Comparison of ENCODE assay signal across 11 cellular contexts in genomic region chr1:3727042-3727824, GRCh38. TPM values are rescaled to one million over a fixed set of nuclear protein-coding genes. Genes with fewer than 3 reads are reported as not detected.
DNase-seq lines count a peak whose midpoint lies in the region; ATAC-seq, FAIRE-seq and TF ChIP-seq lines count a peak whose summit lies in the region.
"Had no signal": no experiment of that assay in that cellular context is flagged by ENCODE, and none has a peak within 500 bp of the region (broad histone marks: within the 10 kb centered on the region; RNA-seq: fewer than 3 reads in every experiment).

No MANE protein-coding gene starts in this region.

- no peaks in the 10 kb centered on the region for H3K79me2 ChIP-seq in HepG2 (ENCODE audit: insufficient read depth, low read length)

- no peaks in the 10 kb centered on the region for H3K4me1 Mint-ChIP-seq in HFFc6 (ENCODE audit: low read depth)

- H3K4me1 ChIP-seq in BE2C (no peaks in the 10 kb centered on the region), adrenal gland (replicated peaks in 1 of 2) (no peaks in the 10 kb centered on the region), HepG2 (ENCODE audit: insufficient read depth, low read length) (peaks cover 9% of the 10 kb centered on the region)

- peaks cover 17% of the 10 kb centered on the region for H3K27me3 Mint-ChIP-seq in HFFc6 (ENCODE audit: insufficient read depth)

- no peaks in the 10 kb centered on the region for H3K36me3 Mint-ChIP-seq in HFFc6 (ENCODE audit: low read depth)
- H3K36me3 Mint-ChIP-seq: activated naive CD8-positive, alpha-beta T cell had no signal

- no peak for FAIRE-seq in HepG2 (lab: Jason Lieb, UNC)

- H3K9me3 Mint-ChIP-seq in HFFc6, result no peaks in the 10 kb centered on the region

- in situ Hi-C loops in HepG2 (cut with HindIII; ENCODE audit: extremely low pct_ligation_motif_present, low pct_unique_long_range_greater_than_20kb), result no loop called here

- no peak overlapping the region for H3K27ac Mint-ChIP-seq in HFFc6
- H3K27ac Mint-ChIP-seq: activated naive CD8-positive, alpha-beta T cell had no signal

- H2AFZ ChIP-seq in HepG2 (ENCODE audit: low read length), result no peak overlapping the region

- DNase-seq in BE2C (peak; percentile 60), HFFc6 (no peak), adrenal gland (peak in 2 of 7 donors; percentile 35 to 45), HepG2 (ENCODE audit: low spot score) (no peak), NCI-H526 (lab: John Stamatoyannopoulos, UW) (no peak), activated gamma-delta T cell (lab: John Stamatoyannopoulos, UW) (no peak), NCI-H1417 treated with DMSO at 0.1 percent for 48 hours (lab: John Stamatoyannopoulos, UW) (no peak)
- DNase-seq: NCI-H187 treated with DMSO at 0.1 percent for 48 hours had no signal

- H3K4me3 ChIP-seq in BE2C (ENCODE audit: low read depth, low read length) (no peak overlapping the region), adrenal gland (no peak overlapping the region), HepG2 (replicated peaks in 1 of 3; ENCODE audit: insufficient read depth in 1 of 3, low read depth in 2 of 3, low read length in 3 of 3) (no peak overlapping the region)
- H3K4me3 ChIP-seq: mucosa of descending colon had no signal

- H3K36me3 ChIP-seq in BE2C, result no peaks in the 10 kb centered on the region
- H3K36me3 ChIP-seq in adrenal gland (replicated peaks in 1 of 2), result no peaks in the 10 kb centered on the region
- H3K36me3 ChIP-seq in HepG2 (replicated peaks in 1 of 2; ENCODE audit: control insufficient read depth in 1 of 2, insufficient read depth in 2 of 2, low read length in 2 of 2), result no peaks in the 10 kb centered on the region

- no peak overlapping the region for H3K4me2 ChIP-seq in HepG2 (ENCODE audit: low read depth, low read length)

- POLR2A ChIA-PET in HepG2 (lab: Yijun Ruan, JAX), result no interaction called here

- ATAC-seq in HepG2, result peak; percentile 36
- no peak for ATAC-seq in GM19463 (IDR thresholded peaks at IDR 0.05; ENCODE audit: unreplicated experiment)
- ATAC-seq: mucosa of descending colon had no signal

- CTCF ChIA-PET in HepG2 (lab: Yijun Ruan, JAX; ENCODE audit: low intra/inter-chr PET ratio, low total read pairs), result interaction anchor here (1.0 kb wide), 1 partner anchor 32 kb away, joined by 3 read pairs; no protein-coding TSS in a partner anchor

- TF ChIP-seq POLR2A in adrenal gland (IDR thresholded peaks at IDR 0.05) (no peak), HepG2 (IDR thresholded peaks at IDR 0.05; ENCODE audit: insufficient read depth in 1 of 2, low read depth in 2 of 2, low read length in 2 of 2) (no peak)

- TF ChIP-seq CTCF in BE2C (IDR thresholded peaks at IDR 0.05; ENCODE audit: low read depth, low read length) (peak; percentile 60), HFFc6 (IDR thresholded peaks at IDR 0.05) (peak; percentile 55; the same call in 1 of the 2 replicates), adrenal gland (IDR thresholded peaks at IDR 0.05) (peak; percentile 13 to 40 (median 23)), HepG2 (CRISPR knock-in tag; IDR thresholded peaks at IDR 0.05) (peak; percentile 56)

- no peak overlapping the region for H3K4me3 Mint-ChIP-seq in HFFc6
- H3K4me3 Mint-ChIP-seq: activated naive CD8-positive, alpha-beta T cell had no signal

- 55 to 69% (median 59%) methylated on average over 20 to 37 of the region's 37 CpGs for WGBS in adrenal gland, 4 donors
- 91% methylated on average over 19 of the region's 37 CpGs for whole genome bisulfite sequencing in HepG2 (ENCODE audit: low lambda C conversion rate)

- H3K27me3 ChIP-seq in BE2C, result no peaks in the 10 kb centered on the region
- no peaks in the 10 kb centered on the region for H3K27me3 ChIP-seq in adrenal gland
- H3K27me3 ChIP-seq in HepG2 (ENCODE audit: control insufficient read depth in 1 of 2, insufficient read depth in 2 of 2, low read length in 2 of 2), result no peaks in the 10 kb centered on the region

- no TSS peak for BruUV-seq in HepG2 (replicated peaks; lab: Mats Ljungman, UMichigan)

- H3K27ac ChIP-seq in adrenal gland (no peak overlapping the region), HepG2 (ENCODE audit: extremely low read length, insufficient read depth, low read length) (no peak overlapping the region)

- no peak for TF ChIP-seq RAD21 in HepG2 (CRISPR knock-in tag; IDR thresholded peaks at IDR 0.05)

- intact Hi-C loops in adrenal gland (cut with DNase I), result loop anchor here in 1 of 2 donors (10.0 kb wide), 1 partner anchor 232 kb away; no protein-coding TSS in a partner anchor
- intact Hi-C loops in HepG2 (cut with micrococcal nuclease; ENCODE audit: unreplicated experiment), result no loop called here

- H3K9ac ChIP-seq in HepG2 (ENCODE audit: insufficient read depth, low read depth, low read length), result no peak overlapping the region

- H3K9me3 ChIP-seq in BE2C, result no peaks in the 10 kb centered on the region
- H3K9me3 ChIP-seq in adrenal gland (replicated peaks in 1 of 3), result no peaks in the 10 kb centered on the region
- no peaks in the 10 kb centered on the region for H3K9me3 ChIP-seq in HepG2 (ENCODE audit: low read length)
- H3K9me3 ChIP-seq: mucosa of descending colon had no signal

- TF ChIP-seq EP300 in HepG2 (IDR thresholded peaks at IDR 0.05; ENCODE audit: low read depth in 2 of 2, low read length in 2 of 2) (no peak), HepG2 (CRISPR knock-in tag; IDR thresholded peaks at IDR 0.05; ENCODE audit: borderline replicate concordance) (no peak)

- no peaks in the 10 kb centered on the region for H4K20me1 ChIP-seq in HepG2 (ENCODE audit: insufficient read depth, low read length)

RNA-seq across cellular contexts. Expression of gene CCDC27, which starts 25.0 kb away (rescaled TPM):
- not detected for polyA plus RNA-seq in BE2C (2012; ENCODE audit: insufficient read depth, insufficient read length, low read depth)
- total RNA-seq in HFFc6 (2021; fragmentation: NEBNext Ultra II Directional; extraction: Animal tissue kit (Norgen Biotek cat#: 25700)), result not detected
- total RNA-seq in adrenal gland (not detected), HepG2 (2016; rRNA removed; fragmentation: Illumina TruSeq; extraction: Trizol) (not detected in 2 replicates)
- polyA plus RNA-seq in adrenal gland (not detected), HepG2 (2011; rRNA removed) (not detected in 2 replicates)
- total RNA-seq in HepG2 (2016; cell fraction: cytosol; rRNA removed; fragmentation: Illumina TruSeq; extraction: Trizol; ENCODE audit: low read depth), result not detected in 2 replicates
- total RNA-seq in HepG2 (2016; cell fraction: insoluble cytoplasmic fraction; rRNA removed; fragmentation: Illumina TruSeq; extraction: Trizol), result not detected in 2 replicates
- not detected in 2 replicates for total RNA-seq in HepG2 (2016; cell fraction: membrane; rRNA removed; fragmentation: Illumina TruSeq; extraction: Trizol)
- not detected in 2 replicates for total RNA-seq in HepG2 (2016; cell fraction: nucleus; rRNA removed; fragmentation: Illumina TruSeq; extraction: Trizol)
- polyA plus RNA-seq in HepG2 (2011; cell fraction: cytosol; rRNA removed), result not detected in 2 replicates
- polyA plus RNA-seq in HepG2 (2011; cell fraction: nucleus; rRNA removed), result not detected in 2 replicates
- 0.23 TPM in 1 of 2 replicates, not detected in the other for polyA plus RNA-seq in HepG2 (2012)
- polyA plus RNA-seq in HepG2 (2016; cell fraction: cytosol; fragmentation: Illumina TruSeq; extraction: Trizol; ENCODE audit: low read depth), result not detected in 2 replicates
- not detected in 2 replicates for polyA plus RNA-seq in HepG2 (2016; cell fraction: insoluble cytoplasmic fraction; fragmentation: Illumina TruSeq; extraction: Trizol; ENCODE audit: low read depth)
- polyA plus RNA-seq in HepG2 (2016; cell fraction: membrane; fragmentation: Illumina TruSeq; extraction: Trizol; ENCODE audit: low read depth), result not detected in 2 replicates
- not detected in 2 replicates for polyA plus RNA-seq in HepG2 (2016; cell fraction: nucleus; fragmentation: Illumina TruSeq; extraction: Trizol; ENCODE audit: insufficient read depth, low read depth)
- not detected in 2 replicates for polyA minus RNA-seq in HepG2 (2011; rRNA and poly(A)+ RNA removed; ENCODE audit: low replicate concordance)
- polyA minus RNA-seq in HepG2 (2011; cell fraction: cytosol; rRNA and poly(A)+ RNA removed), result not detected in 2 replicates
- not detected in 2 replicates for polyA minus RNA-seq in HepG2 (2011; cell fraction: nucleus; rRNA and poly(A)+ RNA removed)
- total RNA-seq: mucosa of descending colon had no signal

RNA-seq across cellular contexts. Expression of gene SMIM1, which starts 45.3 kb away (rescaled TPM):
- not detected for polyA plus RNA-seq in BE2C (2012; ENCODE audit: insufficient read depth, insufficient read length, low read depth)
- total RNA-seq in HFFc6 (2021; fragmentation: NEBNext Ultra II Directional; extraction: Animal tissue kit (Norgen Biotek cat#: 25700)), result 1 to 10 TPM in 4 of 6 experiments, under 1 TPM in 2; 0.38 to 3.4 (median 1.6) TPM
- total RNA-seq in adrenal gland (10 to 100 TPM in 2 of 8 donors, 1 to 10 TPM in 4, not detected in 2; 3.9 to 14.0 (median 4.8) TPM), HepG2 (2016; rRNA removed; fragmentation: Illumina TruSeq; extraction: Trizol) (55.8 and 56.3 TPM in 2 replicates)
- polyA plus RNA-seq in adrenal gland (10 to 100 TPM in 1 of 3 donors, 1 to 10 TPM in 1, under 1 TPM in 1; 0.35 to 22.0 (median 8.8) TPM), HepG2 (2011; rRNA removed) (12.4 and 22.2 TPM in 2 replicates)
- 360 and 516 TPM in 2 replicates for total RNA-seq in HepG2 (2016; cell fraction: cytosol; rRNA removed; fragmentation: Illumina TruSeq; extraction: Trizol; ENCODE audit: low read depth)
- total RNA-seq in HepG2 (2016; cell fraction: insoluble cytoplasmic fraction; rRNA removed; fragmentation: Illumina TruSeq; extraction: Trizol), result 54.3 and 58.0 TPM in 2 replicates
- total RNA-seq in HepG2 (2016; cell fraction: membrane; rRNA removed; fragmentation: Illumina TruSeq; extraction: Trizol), result 94.8 and 147 TPM in 2 replicates
- 35.3 and 45.5 TPM in 2 replicates for total RNA-seq in HepG2 (2016; cell fraction: nucleus; rRNA removed; fragmentation: Illumina TruSeq; extraction: Trizol)
- 15.0 and 35.9 TPM in 2 replicates for polyA plus RNA-seq in HepG2 (2011; cell fraction: cytosol; rRNA removed)
- polyA plus RNA-seq in HepG2 (2011; cell fraction: nucleus; rRNA removed), result 20.1 and 21.5 TPM in 2 replicates
- polyA plus RNA-seq in HepG2 (2012), result 18.7 and 18.9 TPM in 2 replicates
- 172 and 230 TPM in 2 replicates for polyA plus RNA-seq in HepG2 (2016; cell fraction: cytosol; fragmentation: Illumina TruSeq; extraction: Trizol; ENCODE audit: low read depth)
- 45.5 and 47.9 TPM in 2 replicates for polyA plus RNA-seq in HepG2 (2016; cell fraction: insoluble cytoplasmic fraction; fragmentation: Illumina TruSeq; extraction: Trizol; ENCODE audit: low read depth)
- polyA plus RNA-seq in HepG2 (2016; cell fraction: membrane; fragmentation: Illumina TruSeq; extraction: Trizol; ENCODE audit: low read depth), result 82.1 and 104 TPM in 2 replicates
- 32.0 and 32.8 TPM in 2 replicates for polyA plus RNA-seq in HepG2 (2016; cell fraction: nucleus; fragmentation: Illumina TruSeq; extraction: Trizol; ENCODE audit: insufficient read depth, low read depth)
- polyA minus RNA-seq in HepG2 (2011; rRNA and poly(A)+ RNA removed; ENCODE audit: low replicate concordance), result 29.5 TPM in 1 of 2 replicates, not detected in the other
- 18.6 and 19.1 TPM in 2 replicates for polyA minus RNA-seq in HepG2 (2011; cell fraction: cytosol; rRNA and poly(A)+ RNA removed)
- polyA minus RNA-seq in HepG2 (2011; cell fraction: nucleus; rRNA and poly(A)+ RNA removed), result 17.1 and 18.4 TPM in 2 replicates
